Comparison of ENCODE assay signal across 22 cellular contexts in genomic region chr16:5000573-5001001, GRCh38. TPM values are rescaled to one million over a fixed set of nuclear protein-coding genes. Genes with fewer than 3 reads are reported as not detected.
"Had no signal": no experiment of that assay in that cellular context is flagged by ENCODE, and none has a peak within 500 bp of the region (broad histone marks: within the 10 kb centered on the region; RNA-seq: fewer than 3 reads in every experiment).

No MANE protein-coding gene starts in this region.

- H3K4me1 ChIP-seq: adrenal gland, ascending aorta, Peyer's patch, SJSA1 had no signal

- FAIRE-seq: bronchial epithelial cell had no signal

- DNase-seq: activated CD4-positive, alpha-beta T cell treated with anti-CD3 and anti-CD28 coated beads for 4 hours; activated CD8-positive, alpha-beta memory T cell treated with anti-CD3 and anti-CD28 coated beads, Interleukin-2, amount 50 U/mL, for 4 hours; activated CD8-positive, alpha-beta T cell treated with anti-CD3 and anti-CD28 coated beads for 36 hours; activated naive CD4-positive, alpha-beta T cell treated with anti-CD3 and anti-CD28 coated beads, Interleukin-2, amount 50 U/mL, for 16 hours; activated naive CD8-positive, alpha-beta T cell treated with anti-CD3 and anti-CD28 coated beads, Interleukin-2, amount 10 ng/mL, durations not matched to agents 7 days and 5 days; adrenal gland; body of pancreas; Karpas-422; MM.1S; NCI-H1105; NCI-H1436 treated with DMSO at 0.1 percent for 48 hours; NCI-H187; NCI-H2081; NCI-H446; NCI-H524; Peyer's patch; Right ventricle myocardium superior had no signal

- H3K27me3 ChIP-seq: adrenal gland, ascending aorta, body of pancreas, Peyer's patch had no signal

- ATAC-seq: activated CD4-positive, CD25-positive, alpha-beta regulatory T cell treated with anti-CD3 and anti-CD28 coated beads, Interleukin-2, amount 50 U/mL, for 24 hours; activated CD8-positive, alpha-beta T cell treated with anti-CD3 and anti-CD28 coated beads for 36 hours; body of pancreas had no signal

- H3K36me3 ChIP-seq: adrenal gland, ascending aorta, Peyer's patch, SJSA1 had no signal

- H3K9me3 ChIP-seq: adrenal gland, ascending aorta, body of pancreas, Peyer's patch, SJSA1 had no signal

- H3K27ac ChIP-seq: adrenal gland, ascending aorta, body of pancreas, Peyer's patch, RWPE1, SJSA1 had no signal

- H3K4me3 ChIP-seq: adrenal gland, ascending aorta, body of pancreas, Peyer's patch, SJSA1 had no signal

RNA-seq across cellular contexts. Expression of gene SEC14L5, which starts 42.5 kb away (rescaled TPM):
- total RNA-seq: SJSA1 had no signal
